In the genomic region with DNA sequence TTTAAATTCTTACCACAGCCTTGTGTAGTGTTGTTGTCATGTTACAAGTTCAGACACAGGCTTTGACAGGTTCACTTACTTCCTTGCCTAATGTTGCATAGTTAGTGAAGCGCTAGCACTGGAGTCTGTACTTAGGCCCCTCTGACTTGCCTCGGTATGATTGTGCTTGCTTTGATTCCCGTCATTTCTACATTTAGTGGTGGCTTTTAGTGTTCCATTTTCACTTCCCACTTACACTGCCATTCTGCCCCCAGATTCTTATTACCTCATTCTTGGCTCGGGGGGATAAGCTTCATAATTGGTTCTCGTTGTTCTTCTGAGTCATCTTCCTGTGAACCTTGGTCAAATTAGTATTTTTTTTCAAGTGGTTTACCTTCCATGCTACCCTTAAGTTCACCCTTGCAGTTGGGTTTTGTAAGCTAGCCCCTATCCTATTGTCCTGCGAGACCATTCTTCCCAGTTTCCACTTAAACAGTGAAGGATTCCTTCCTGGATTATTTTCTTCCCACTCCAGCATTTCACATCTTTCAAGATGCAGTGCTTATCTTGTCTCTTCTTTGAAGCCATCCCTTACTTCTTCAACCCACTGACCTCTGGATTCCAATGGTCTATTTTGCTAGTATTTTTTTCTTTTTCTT, we compare ENCODE assay signal across 1 cellular context.
TF ChIP-seq lines count a peak whose summit lies in the region.

No MANE protein-coding gene starts in this region.

TF ChIP-seq in HCT116, 20 proteins besides CTCF, POLR2A, EP300 and RAD21 (continued from another document):
- TF ChIP-seq EGR1 (IDR thresholded peaks at IDR 0.05; ENCODE audit: low read depth) (no peak), YY1 (IDR thresholded peaks at IDR 0.05; ENCODE audit: extremely low read depth, insufficient replicate concordance, low read depth, low read length) (no peak), ELF1 (IDR thresholded peaks at IDR 0.05; ENCODE audit: borderline replicate concordance, low read depth) (no peak)
TF ChIP-seq in HCT116: peak in this region for 0.
